ENCODE assay signal across 13 cellular contexts in the genomic region with DNA sequence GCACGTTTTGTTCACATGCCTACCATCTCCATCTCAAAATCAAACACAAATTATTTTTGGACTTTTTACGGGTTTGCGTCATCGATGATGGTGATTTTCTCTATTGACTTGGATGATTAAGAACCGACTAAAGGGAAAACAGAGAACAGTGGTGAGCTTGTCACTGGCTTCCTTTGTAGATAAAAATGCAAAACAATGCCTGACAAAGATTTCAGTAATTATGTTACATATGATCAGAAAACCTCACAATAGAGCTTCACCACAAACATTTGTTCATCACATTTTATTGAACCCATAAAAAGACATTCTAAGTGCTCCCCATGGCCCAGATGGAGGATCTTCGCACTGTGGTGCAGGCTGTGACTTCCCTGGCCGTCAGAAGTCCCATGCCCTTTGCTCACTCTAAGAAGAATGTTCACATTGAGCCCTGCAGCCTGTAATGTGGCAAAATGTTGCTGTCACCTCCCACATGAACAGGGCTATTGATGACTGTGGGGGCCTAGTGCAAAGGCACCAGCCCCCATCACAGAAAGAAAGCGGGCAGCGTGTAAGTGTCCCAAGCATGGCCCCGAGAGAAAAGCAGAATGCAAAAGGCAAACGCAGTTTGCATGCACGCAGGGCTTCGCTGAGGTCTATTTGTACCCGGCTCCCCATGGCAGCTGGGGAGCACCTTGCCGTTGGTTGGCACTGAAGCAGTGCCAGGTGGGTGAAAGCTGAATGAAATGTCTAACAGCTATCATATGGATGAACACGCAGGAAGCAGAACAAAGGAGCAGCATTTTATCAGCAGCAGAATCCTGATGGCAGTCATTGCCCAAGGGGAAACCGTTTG.
DNase-seq lines count a peak whose midpoint lies in the region; ATAC-seq and TF ChIP-seq lines count a peak whose summit lies in the region.
"Had no signal": no experiment of that assay in that cellular context is flagged by ENCODE, and none has a peak within 500 bp of the region (broad histone marks: within the 10 kb centered on the region; RNA-seq: fewer than 3 reads in every experiment).

No MANE protein-coding gene starts in this region.

- peak overlapping the region; percentile 31; the same call in 1 of the 2 replicates for H3K9ac ChIP-seq in PC-3 (ENCODE audit: low read length)

- H3K36me3 ChIP-seq in PC-3 (ENCODE audit: low read depth, low read length) (no peaks in the 10 kb centered on the region), mucosa of descending colon (ENCODE audit: low read depth) (no peaks in the 10 kb centered on the region), thymus (ENCODE audit: control insufficient read depth, insufficient read depth) (peaks cover 6% of the 10 kb centered on the region), spleen (peaks cover 0 to 19% (median 0%) of the 10 kb centered on the region in 6 donors)
- H3K36me3 ChIP-seq: SJSA1 had no signal

- no peak overlapping the region for H2AFZ ChIP-seq in PC-3 (ENCODE audit: low read length)

- no peaks in the 10 kb centered on the region for H3K79me2 ChIP-seq in PC-3 (ENCODE audit: low read length)

- peak overlapping the region; percentile 5; the same call in 1 of the 2 replicates for H3K4me3 ChIP-seq in PC-3 (ENCODE audit: low read length)
- H3K4me3 ChIP-seq in mucosa of descending colon, result no peak overlapping the region
- H3K4me3 ChIP-seq in thymus (ENCODE audit: low read length), result no peak overlapping the region
- no peak overlapping the region for H3K4me3 ChIP-seq in spleen
- H3K4me3 ChIP-seq: SJSA1 had no signal

- 0 out of 2 replicates have a peak, but pooled peaks cover 5% of the 10 kb centered on the region for H3K27me3 ChIP-seq in PC-3 (ENCODE audit: low read length)
- H3K27me3 ChIP-seq in thymus (ENCODE audit: control insufficient read depth, insufficient read depth), result no peaks in the 10 kb centered on the region
- no peaks in the 10 kb centered on the region for H3K27me3 ChIP-seq in spleen (replicated peaks in 1 of 7)
- H3K27me3 ChIP-seq: SJSA1 had no signal

- intact Hi-C loops in PC-3 (cut with micrococcal nuclease), result no loop called here
- intact Hi-C loops in mucosa of descending colon (cut with DNase I, micrococcal nuclease), result loop anchor here in 1 of 2 donors (10.0 kb wide), 1 partner anchor 56 kb away; the partner anchor contains the start of gene BCL2
- intact Hi-C loops in spleen (cut with DNase I; ENCODE audit: low total_unique reads), result no loop called here

- peak overlapping the region; percentile 83 for H3K27ac Mint-ChIP-seq in activated T-cell treated with anti-CD3 and anti-CD28 coated beads, Interleukin-2, amount 50 U/mL, for 24 hours

- no peaks in the 10 kb centered on the region for H3K27me3 Mint-ChIP-seq in activated T-cell treated with anti-CD3 and anti-CD28 coated beads, Interleukin-2, amount 50 U/mL, for 24 hours

- TF ChIP-seq CTCF in PC-3 (conservative IDR thresholded peaks at IDR 0.05; ENCODE audit: low read depth, low read length) (no peak), mucosa of descending colon (IDR thresholded peaks at IDR 0.05) (no peak), spleen (IDR thresholded peaks at IDR 0.05 in 8 of 11, conservative IDR thresholded peaks at IDR 0.05 in 3 of 11) (no peak)

- peak overlapping the region; percentile 64 for H3K4me2 ChIP-seq in PC-3 (ENCODE audit: low read length)

- H3K9me3 Mint-ChIP-seq in activated T-cell treated with anti-CD3 and anti-CD28 coated beads, Interleukin-2, amount 50 U/mL, for 24 hours, result peaks cover 4% of the 10 kb centered on the region

- H3K4me1 Mint-ChIP-seq in activated T-cell treated with anti-CD3 and anti-CD28 coated beads, Interleukin-2, amount 50 U/mL, for 24 hours (ENCODE audit: low read depth), result peaks cover 82% of the 10 kb centered on the region

- H3K4me3 Mint-ChIP-seq in activated T-cell treated with anti-CD3 and anti-CD28 coated beads, Interleukin-2, amount 50 U/mL, for 24 hours, result no peak overlapping the region

- H3K4me1 ChIP-seq in PC-3 (ENCODE audit: insufficient read depth, low read length), result peaks cover 21% of the 10 kb centered on the region
- H3K4me1 ChIP-seq in mucosa of descending colon (ENCODE audit: low read depth), result no peaks in the 10 kb centered on the region
- peaks cover 10% of the 10 kb centered on the region for H3K4me1 ChIP-seq in thymus (ENCODE audit: control insufficient read depth, insufficient read depth, low read length)
- H3K4me1 ChIP-seq in spleen, result peaks cover 0 to 87% (median 29%) of the 10 kb centered on the region in 6 donors

- H3K9me3 ChIP-seq in PC-3 (ENCODE audit: low read length) (no peaks in the 10 kb centered on the region), mucosa of descending colon (no peaks in the 10 kb centered on the region), thymus (ENCODE audit: control insufficient read depth) (no peaks in the 10 kb centered on the region), spleen (no peaks in the 10 kb centered on the region)
- H3K9me3 ChIP-seq: SJSA1 had no signal

- H3K36me3 Mint-ChIP-seq in activated T-cell treated with anti-CD3 and anti-CD28 coated beads, Interleukin-2, amount 50 U/mL, for 24 hours (ENCODE audit: low read depth), result peaks cover 88% of the 10 kb centered on the region

- POLR2A ChIA-PET in PC-3 (lab: Charles Lee; ENCODE audit: unreplicated experiment), result interaction anchor here (0.6 kb wide), 1 partner anchor 48 kb away, joined by 7 read pairs; no protein-coding TSS in a partner anchor

- TF ChIP-seq POLR2A in spleen (IDR thresholded peaks at IDR 0.05), result no peak

- H4K20me1 ChIP-seq in PC-3 (ENCODE audit: low read length), result no peaks in the 10 kb centered on the region

- peak; percentile 68 for ATAC-seq in PC-3
- ATAC-seq in mucosa of descending colon, result peak; percentile 22
- no peak for ATAC-seq in HG02885 (IDR thresholded peaks at IDR 0.05; ENCODE audit: poor library complexity, unreplicated experiment)
- ATAC-seq in GM21619 (IDR thresholded peaks at IDR 0.05; ENCODE audit: unreplicated experiment), result no peak

- H3F3A ChIP-seq in PC-3 (ENCODE audit: low read length, unreplicated experiment), result no peaks in the 10 kb centered on the region

- no TSS peak for BruUV-seq in PC-3 (replicated peaks; lab: Mats Ljungman, UMichigan)

- WGBS in thymus, result 83% methylated on average over 17 of the region's 17 CpGs
- WGBS in spleen, 5 donors, result 83 to 89% (median 87%) methylated on average over 17 of the region's 17 CpGs

- H3K27ac ChIP-seq in PC-3 (ENCODE audit: low read length) (peak overlapping the region; percentile 67), thymus (ENCODE audit: low read depth) (peak overlapping the region; percentile 73), spleen (peak overlapping the region in 1 of 8 donors; percentile 41)
- H3K27ac ChIP-seq: SJSA1 had no signal

- H3K9me2 ChIP-seq in PC-3 (replicated peaks; ENCODE audit: low read length), result no peaks in the 10 kb centered on the region

- DNase-seq in activated T-cell treated with anti-CD3 and anti-CD28 coated beads, Interleukin-2, amount 50 U/mL, for 24 hours, result no peak
- no peak for DNase-seq in activated T-cell treated with anti-CD3 and anti-CD28 coated beads, Interleukin-2, amount 50 U/mL, for 1 hour
- DNase-seq in PC-3 (peak; percentile 79), mucosa of descending colon (no peak), spleen (no peak)
- DNase-seq: activated CD4-positive, alpha-beta T cell treated with anti-CD3 and anti-CD28 coated beads, Interleukin-2, amount 50 U/mL, for 4 hours; aorta; GOT3; NCI-H446 treated with DMSO at 0.1 percent for 48 hours had no signal

- CTCF ChIA-PET in PC-3 (lab: Charles Lee), result interaction anchor here (0.7 kb wide), 1 partner anchor 98 kb away, joined by 4 read pairs; no protein-coding TSS in a partner anchor

Comparison
In these comparisons a context has a peak if more than half of its experiments do, and no peak if none do; other contexts are left out.
1. ATAC-seq: peak in PC-3 (single experiment) and mucosa of descending colon (single experiment); none in HG02885 (single experiment) and GM21619 (single experiment).